In genomic region chr3:138114988-138115971, GRCh38 we compare ENCODE assay signal across 8 cellular contexts. TPM values are rescaled to one million over a fixed set of nuclear protein-coding genes. Genes with fewer than 3 reads are reported as not detected.
DNase-seq lines count a peak whose midpoint lies in the region; ATAC-seq and TF ChIP-seq lines count a peak whose summit lies in the region.

A gene with protein sequence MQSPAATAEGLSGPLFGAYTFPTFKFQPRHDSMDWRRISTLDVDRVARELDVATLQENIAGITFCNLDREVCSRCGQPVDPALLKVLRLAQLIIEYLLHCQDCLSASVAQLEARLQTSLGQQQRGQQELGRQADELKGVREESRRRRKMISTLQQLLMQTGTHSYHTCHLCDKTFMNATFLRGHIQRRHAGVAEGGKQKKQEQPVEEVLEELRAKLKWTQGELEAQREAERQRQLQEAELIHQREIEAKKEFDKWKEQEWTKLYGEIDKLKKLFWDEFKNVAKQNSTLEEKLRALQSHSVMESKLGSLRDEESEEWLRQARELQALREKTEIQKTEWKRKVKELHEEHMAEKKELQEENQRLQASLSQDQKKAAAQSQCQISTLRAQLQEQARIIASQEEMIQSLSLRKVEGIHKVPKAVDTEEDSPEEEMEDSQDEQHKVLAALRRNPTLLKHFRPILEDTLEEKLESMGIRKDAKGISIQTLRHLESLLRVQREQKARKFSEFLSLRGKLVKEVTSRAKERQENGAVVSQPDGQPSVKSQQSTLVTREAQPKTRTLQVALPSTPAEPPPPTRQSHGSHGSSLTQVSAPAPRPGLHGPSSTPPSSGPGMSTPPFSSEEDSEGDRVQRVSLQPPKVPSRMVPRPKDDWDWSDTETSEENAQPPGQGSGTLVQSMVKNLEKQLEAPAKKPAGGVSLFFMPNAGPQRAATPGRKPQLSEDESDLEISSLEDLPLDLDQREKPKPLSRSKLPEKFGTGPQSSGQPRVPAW (minus strand): TSS chr3:138115608. CDS start chr3:138103971, 11,637 bp downstream.

- H3K36me3 Mint-ChIP-seq in activated CD4-positive, alpha-beta memory T cell treated with anti-CD3 and anti-CD28 coated beads, Interleukin-2, amount 10 ng/mL, durations not matched to agents 7 days and 5 days (ENCODE audit: low read depth), result no peaks in the 10 kb centered on the region

- H3K4me1 Mint-ChIP-seq in activated CD4-positive, alpha-beta memory T cell treated with anti-CD3 and anti-CD28 coated beads, Interleukin-2, amount 10 ng/mL, durations not matched to agents 7 days and 5 days, result peaks cover 8% of the 10 kb centered on the region

- 0 to 5% methylated on average over 4 to 9 of the region's 86 CpGs for WGBS in esophagus squamous epithelium, 2 donors
- 0 to 1% methylated on average over 44 to 65 of the region's 86 CpGs for WGBS in testis, 2 donors

- H3K4me1 ChIP-seq in esophagus squamous epithelium (peaks cover 0 to 54% (median 16%) of the 10 kb centered on the region in 3 donors), testis (peaks cover 3% of the 10 kb centered on the region)

- H3K4me3 Mint-ChIP-seq in activated CD4-positive, alpha-beta memory T cell treated with anti-CD3 and anti-CD28 coated beads, Interleukin-2, amount 10 ng/mL, durations not matched to agents 7 days and 5 days, result peak within 1 kb of the TSS; percentile 68

- H3K27ac ChIP-seq in esophagus squamous epithelium (peak within 1 kb of the TSS; percentile 82 to 92 (median 88)), testis (peak within 1 kb of the TSS; percentile 92 to 94)

- TF ChIP-seq POLR2A in esophagus squamous epithelium (IDR thresholded peaks at IDR 0.05), result peak in 1 of 4 donors; percentile 31
- no peak for TF ChIP-seq POLR2A in testis (IDR thresholded peaks at IDR 0.05)

- peak; percentile 90 for DNase-seq in ACHN
- peak; percentile 75 for DNase-seq in GM13977 (ENCODE audit: low spot score)
- DNase-seq in NCI-H345 (lab: John Stamatoyannopoulos, UW), result peak; percentile 42
- DNase-seq in activated CD4-positive, alpha-beta memory T cell treated with anti-CD3 and anti-CD28 coated beads, Interleukin-2, amount 10 ng/mL, durations not matched to agents 7 days and 5 days, result peak; percentile 28
- DNase-seq in esophagus squamous epithelium (lab: John Stamatoyannopoulos, UW), result no peak
- peak; percentile 30 for DNase-seq in mucosa of gallbladder (ENCODE audit: low spot score)
- DNase-seq in testis, result peak; percentile 80

- ATAC-seq in HG02981 (IDR thresholded peaks at IDR 0.05; ENCODE audit: unreplicated experiment), result peak; percentile 84

- H3K27me3 ChIP-seq in esophagus squamous epithelium (no peaks in the 10 kb centered on the region), testis (no peaks in the 10 kb centered on the region)

- H3K4me3 ChIP-seq in esophagus squamous epithelium (peak within 1 kb of the TSS; percentile 61 to 83 (median 80)), testis (peak within 1 kb of the TSS; percentile 78 to 89)

- H3K36me3 ChIP-seq in esophagus squamous epithelium (no peaks in the 10 kb centered on the region), testis (ENCODE audit: low read depth, missing control alignments) (no peaks in the 10 kb centered on the region)

- peaks cover 47% of the 10 kb centered on the region for H3K27me3 Mint-ChIP-seq in activated CD4-positive, alpha-beta memory T cell treated with anti-CD3 and anti-CD28 coated beads, Interleukin-2, amount 10 ng/mL, durations not matched to agents 7 days and 5 days

- TF ChIP-seq CTCF in GM13977 (IDR thresholded peaks at IDR 0.05; ENCODE audit: extremely low read depth, insufficient read depth, missing control alignments) (peak; percentile 77), esophagus squamous epithelium (IDR thresholded peaks at IDR 0.05) (peak in 5 of 6 experiments; percentile 39 to 63 (median 46)), testis (IDR thresholded peaks at IDR 0.05) (peak; percentile 41 to 50 (median 42))

- POLR2A ChIA-PET in activated CD4-positive, alpha-beta memory T cell treated with anti-CD3 and anti-CD28 coated beads, Interleukin-2, amount 10 ng/mL, durations not matched to agents 7 days and 5 days (lab: Charles Lee), result no interaction called here

- no peak within 1 kb of the TSS for H3K27ac Mint-ChIP-seq in activated CD4-positive, alpha-beta memory T cell treated with anti-CD3 and anti-CD28 coated beads, Interleukin-2, amount 10 ng/mL, durations not matched to agents 7 days and 5 days

- in situ Hi-C loops in ACHN (cut with HindIII; ENCODE audit: low pct_ligation_motif_present, low pct_unique_long_range_greater_than_20kb, low sequenced_read_pairs) (no loop called here), GM13977 (cut with MboI; ENCODE audit: low pct_unique_long_range_greater_than_20kb, low sequenced_read_pairs, unreplicated experiment) (no loop called here)

- H3K9me3 Mint-ChIP-seq in activated CD4-positive, alpha-beta memory T cell treated with anti-CD3 and anti-CD28 coated beads, Interleukin-2, amount 10 ng/mL, durations not matched to agents 7 days and 5 days, result no peaks in the 10 kb centered on the region

- intact Hi-C loops in esophagus squamous epithelium (cut with DNase I) (loop anchor here (5.0 kb wide), 1 partner anchor 48 kb away; no protein-coding TSS in a partner anchor), testis (cut with DNase I; ENCODE audit: low total_unique reads) (loop anchor here (5.0 kb wide), 1 partner anchor 43 kb away; no protein-coding TSS in a partner anchor)

- no peaks in the 10 kb centered on the region for H3K9me3 ChIP-seq in esophagus squamous epithelium
- H3K9me3 ChIP-seq in testis, result no peaks in the 10 kb centered on the region

- CTCF ChIA-PET in activated CD4-positive, alpha-beta memory T cell treated with anti-CD3 and anti-CD28 coated beads, Interleukin-2, amount 10 ng/mL, durations not matched to agents 7 days and 5 days (lab: Charles Lee), result interaction anchor here (0.9 to 5.4 kb wide), 5 partner anchors 10 to 235 kb away, joined by 4 to 57 read pairs (median 5); no protein-coding TSS in a partner anchor

RNA-seq across cellular contexts. Expression of the gene that starts here (rescaled TPM):
- total RNA-seq in activated CD4-positive, alpha-beta memory T cell treated with anti-CD3 and anti-CD28 coated beads, Interleukin-2, amount 10 ng/mL, durations not matched to agents 7 days and 5 days, result under 1 TPM in 1 of 2 experiments, not detected in 1; 0.05 TPM
- total RNA-seq in esophagus squamous epithelium (10 to 100 TPM in 1 of 4 donors, 1 to 10 TPM in 3; 1.7 to 17.4 (median 5.0) TPM), mucosa of gallbladder (13.7 TPM), testis (10 to 100 TPM; 22.1 to 24.6 TPM)
- polyA plus RNA-seq in testis (ENCODE audit: insufficient read depth, low read depth, low replicate concordance), result 6.6 TPM

Comparison
In these comparisons a context has a peak if more than half of its experiments do, and no peak if none do; other contexts are left out.
1. Peak in DNase-seq in activated CD4-positive, alpha-beta memory T cell treated with anti-CD3 and anti-CD28 coated beads, Interleukin-2, amount 10 ng/mL, durations not matched to agents 7 days and 5 days; RNA of the gene not detected or under 1 TPM.